8 cellular contexts compared by ENCODE assay signal in the genomic region with DNA sequence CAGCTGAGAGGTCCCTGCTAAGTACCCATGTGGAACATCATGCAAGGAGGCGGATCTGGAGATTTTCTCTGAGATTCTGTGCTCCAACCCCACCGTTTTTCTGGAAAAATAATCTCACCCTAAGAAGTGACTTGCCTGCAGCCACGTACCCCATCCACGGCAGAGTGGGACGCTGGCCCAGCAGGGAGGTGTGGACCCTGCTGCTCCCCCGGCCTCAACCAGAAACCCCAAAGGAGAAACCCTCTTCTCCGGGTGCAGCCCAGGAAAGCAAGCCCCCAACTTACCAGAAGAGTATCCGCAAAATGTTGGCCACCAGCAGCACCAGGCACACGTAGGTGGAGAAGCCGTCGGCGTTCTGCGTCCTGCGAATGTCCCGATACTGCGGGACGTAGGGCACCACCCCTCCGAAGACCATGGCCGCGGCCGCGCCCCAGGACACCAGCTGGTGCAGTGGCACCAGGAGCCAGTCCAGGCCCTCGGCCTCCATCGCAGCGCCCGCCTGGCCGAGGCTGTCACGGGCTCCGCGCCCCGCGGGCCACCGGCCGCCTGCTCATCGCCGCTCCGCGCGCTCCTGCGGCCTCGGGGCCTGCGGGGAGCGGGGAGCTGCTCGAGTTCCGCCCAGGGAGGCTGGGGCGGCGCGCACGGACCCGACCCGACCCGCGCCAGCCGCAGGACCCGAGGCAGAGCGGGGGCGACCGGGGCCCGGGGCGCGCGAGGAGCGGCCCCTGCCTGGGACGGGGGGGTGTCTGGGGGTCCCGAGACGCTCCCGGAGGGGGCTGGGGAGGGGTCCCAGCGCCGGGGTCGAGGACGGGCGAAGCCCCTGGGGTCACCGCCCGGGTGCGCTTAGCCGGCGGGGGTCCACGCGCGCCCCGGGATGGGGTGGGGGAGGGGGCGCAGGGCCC. TPM values are rescaled to one million over a fixed set of nuclear protein-coding genes. Genes with fewer than 3 reads are reported as not detected.
DNase-seq lines count a peak whose midpoint lies in the region; ATAC-seq and TF ChIP-seq lines count a peak whose summit lies in the region.

No MANE protein-coding gene starts in this region.

- no peaks in the 10 kb centered on the region for H3K9me2 ChIP-seq in MM.1S (replicated peaks; ENCODE audit: insufficient read depth, low read length)

- no peaks in the 10 kb centered on the region for H3K36me3 ChIP-seq in MM.1S (replicated peaks; ENCODE audit: insufficient read depth, low read length)
- H3K36me3 ChIP-seq in iPS-18a (ENCODE audit: control insufficient read depth, low read depth, low read length) = no peaks in the 10 kb centered on the region
- H3K36me3 ChIP-seq in skeletal muscle satellite cell (ENCODE audit: insufficient read depth, low read length) = peaks cover 8% of the 10 kb centered on the region

- peak overlapping the region; percentile 27; the same call in 1 of the 2 replicates for H2AFZ ChIP-seq in MM.1S (ENCODE audit: low read length)

- peaks cover 17% of the 10 kb centered on the region; the same call in 1 of the 2 replicates for H3K79me2 ChIP-seq in MM.1S (ENCODE audit: low read length)

- peak in 2 of 10 experiments; percentile 10 to 17 for DNase-seq in CD4-positive, alpha-beta T cell
- DNase-seq in GM20000 (ENCODE audit: low spot score) = peak; percentile 70
- no peak for DNase-seq in MM.1S
- DNase-seq in astrocyte of the spinal cord (ENCODE audit: low read depth, low spot score) = no peak
- no peak for DNase-seq in GM19240 (ENCODE audit: insufficient read length, low spot score)
- no peak for DNase-seq in middle frontal gyrus (ENCODE audit: extremely low spot score, low spot score)

- H3K27me3 ChIP-seq in CD4-positive, alpha-beta T cell (ENCODE audit: control insufficient read depth, insufficient read depth, low read length) = no peaks in the 10 kb centered on the region
- no peaks in the 10 kb centered on the region for H3K27me3 ChIP-seq in MM.1S (replicated peaks; ENCODE audit: insufficient read depth, low read length)
- H3K27me3 ChIP-seq in iPS-18a (ENCODE audit: control insufficient read depth, insufficient read depth, low read length) = peaks cover 57% of the 10 kb centered on the region
- H3K27me3 ChIP-seq in skeletal muscle satellite cell (ENCODE audit: control insufficient read depth, insufficient read depth, low read length) = no peaks in the 10 kb centered on the region

- peak overlapping the region; percentile 68 for H3K9ac ChIP-seq in MM.1S (ENCODE audit: low read length)
- no peak overlapping the region for H3K9ac ChIP-seq in iPS-18a (ENCODE audit: low read length)
- H3K9ac ChIP-seq in skeletal muscle satellite cell (ENCODE audit: low read depth, low read length) = peak overlapping the region; percentile 85

- H3K4me1 ChIP-seq in MM.1S (ENCODE audit: low read length) (no peaks in the 10 kb centered on the region), iPS-18a (ENCODE audit: control insufficient read depth, low read depth, low read length) (peaks cover 6% of the 10 kb centered on the region), skeletal muscle satellite cell (ENCODE audit: control insufficient read depth, insufficient read depth, low read length) (peaks cover 8% of the 10 kb centered on the region)

- no peaks in the 10 kb centered on the region for H3K9me3 Mint-ChIP-seq in CD4-positive, alpha-beta T cell

- peak overlapping the region; percentile 35 for H3K27ac ChIP-seq in CD4-positive, alpha-beta T cell (ENCODE audit: low read depth, low read length)
- no peak overlapping the region for H3K27ac ChIP-seq in MM.1S (ENCODE audit: low read length)
- H3K27ac ChIP-seq in iPS-18a (ENCODE audit: low read length) = no peak overlapping the region

- CTCF ChIA-PET in CD4-positive, alpha-beta T cell (lab: Charles Lee) = interaction anchor here (1.2 to 1.4 kb wide), 4 partner anchors 9 to 37 kb away, joined by 3 to 8 read pairs (median 3); no protein-coding TSS in a partner anchor

- peak; percentile 25 for ATAC-seq in CD4-positive, alpha-beta T cell (ENCODE audit: poor library complexity)

- no peaks in the 10 kb centered on the region for H3K27me3 Mint-ChIP-seq in CD4-positive, alpha-beta T cell

- no peak for TF ChIP-seq CTCF in CD4-positive, alpha-beta T cell (IDR thresholded peaks at IDR 0.05)
- TF ChIP-seq CTCF in GM20000 (IDR thresholded peaks at IDR 0.05; ENCODE audit: extremely low read depth, missing control alignments) = no peak
- TF ChIP-seq CTCF in MM.1S (IDR thresholded peaks at IDR 0.05; ENCODE audit: low read length) = no peak
- TF ChIP-seq CTCF in astrocyte of the spinal cord (IDR thresholded peaks at IDR 0.05; ENCODE audit: low read depth, low read length) = no peak

- H4K20me1 ChIP-seq in MM.1S (ENCODE audit: insufficient read depth, low read length) = no peaks in the 10 kb centered on the region

- peaks cover 20% of the 10 kb centered on the region for H3K36me3 Mint-ChIP-seq in CD4-positive, alpha-beta T cell (ENCODE audit: low read depth)

- intact Hi-C loops in CD4-positive, alpha-beta T cell (cut with DNase I, micrococcal nuclease) = loop anchor here (1.0 to 10.0 kb wide), 7 partner anchors 14 to 886 kb away; partner anchors contain the start of genes CTDP1 (in 2 of the 2), TXNL4A (in 2 of the 2), ATP9B (in 1 of the 2) and HSBP1L1 (in 1 of the 2)

- peak overlapping the region; percentile 87 for H3K4me3 Mint-ChIP-seq in CD4-positive, alpha-beta T cell

- peaks cover 37% of the 10 kb centered on the region for H3K4me1 Mint-ChIP-seq in CD4-positive, alpha-beta T cell (ENCODE audit: low read depth)

- POLR2A ChIA-PET in CD4-positive, alpha-beta T cell (lab: Charles Lee) = interaction anchor here (0.7 to 4.2 kb wide), 10 partner anchors 9 to 882 kb away, joined by 3 to 27 read pairs (median 6); partner anchors contain the start of genes ADNP2, ATP9B, HSBP1L1 and RBFA

- H3K4me2 ChIP-seq in MM.1S (ENCODE audit: low read depth, low read length) (peak overlapping the region; percentile 66), skeletal muscle satellite cell (ENCODE audit: low read length) (peak overlapping the region; percentile 99)

- in situ Hi-C loops in astrocyte of the spinal cord (cut with HindIII; ENCODE audit: low sequenced_read_pairs) = no loop called here

- H3K27ac Mint-ChIP-seq in CD4-positive, alpha-beta T cell = peak overlapping the region; percentile 80

- H3K9me3 ChIP-seq in CD4-positive, alpha-beta T cell (ENCODE audit: control insufficient read depth, low read length) = no peaks in the 10 kb centered on the region
- no peaks in the 10 kb centered on the region for H3K9me3 ChIP-seq in MM.1S (replicated peaks; ENCODE audit: insufficient read depth, low read length)
- H3K9me3 ChIP-seq in iPS-18a (ENCODE audit: control insufficient read depth, low read depth, low read length) = no peaks in the 10 kb centered on the region
- no peaks in the 10 kb centered on the region for H3K9me3 ChIP-seq in skeletal muscle satellite cell (replicated peaks; ENCODE audit: low read length)

- H3K4me3 ChIP-seq in MM.1S (ENCODE audit: low read length) (peak overlapping the region; percentile 75), astrocyte of the spinal cord (ENCODE audit: low read depth, low read length) (peak overlapping the region; percentile 54), iPS-18a (ENCODE audit: low read length) (peak overlapping the region; percentile 56), skeletal muscle satellite cell (ENCODE audit: low read length) (peak overlapping the region; percentile 93)

- H3F3A ChIP-seq in MM.1S (ENCODE audit: insufficient read depth, low read length) = no peaks in the 10 kb centered on the region

RNA-seq across cellular contexts. Expression of gene SLC66A2, which starts 0.8 kb away (rescaled TPM):
- 10 to 100 TPM; 44.5 to 44.8 TPM for total RNA-seq in CD4-positive, alpha-beta T cell
- 30.4 and 32.7 TPM in 2 replicates for total RNA-seq in skeletal muscle satellite cell (2012; rRNA removed)

RNA-seq across cellular contexts. Expression of gene HSBP1L1, which starts 13.8 kb away (rescaled TPM):
- total RNA-seq in CD4-positive, alpha-beta T cell = 10 to 100 TPM; 42.6 to 42.7 TPM
- total RNA-seq in skeletal muscle satellite cell (2012; rRNA removed) = 3.5 and 3.8 TPM in 2 replicates

RNA-seq across cellular contexts. Expression of gene TXNL4A, which starts 37.7 kb away (rescaled TPM):
- total RNA-seq in CD4-positive, alpha-beta T cell = 10 to 100 TPM; 55.0 to 55.7 TPM
- total RNA-seq in skeletal muscle satellite cell (2012; rRNA removed) = 73.6 and 76.3 TPM in 2 replicates
